Comparison of ENCODE assay signal across 2 cellular contexts in the genomic region with DNA sequence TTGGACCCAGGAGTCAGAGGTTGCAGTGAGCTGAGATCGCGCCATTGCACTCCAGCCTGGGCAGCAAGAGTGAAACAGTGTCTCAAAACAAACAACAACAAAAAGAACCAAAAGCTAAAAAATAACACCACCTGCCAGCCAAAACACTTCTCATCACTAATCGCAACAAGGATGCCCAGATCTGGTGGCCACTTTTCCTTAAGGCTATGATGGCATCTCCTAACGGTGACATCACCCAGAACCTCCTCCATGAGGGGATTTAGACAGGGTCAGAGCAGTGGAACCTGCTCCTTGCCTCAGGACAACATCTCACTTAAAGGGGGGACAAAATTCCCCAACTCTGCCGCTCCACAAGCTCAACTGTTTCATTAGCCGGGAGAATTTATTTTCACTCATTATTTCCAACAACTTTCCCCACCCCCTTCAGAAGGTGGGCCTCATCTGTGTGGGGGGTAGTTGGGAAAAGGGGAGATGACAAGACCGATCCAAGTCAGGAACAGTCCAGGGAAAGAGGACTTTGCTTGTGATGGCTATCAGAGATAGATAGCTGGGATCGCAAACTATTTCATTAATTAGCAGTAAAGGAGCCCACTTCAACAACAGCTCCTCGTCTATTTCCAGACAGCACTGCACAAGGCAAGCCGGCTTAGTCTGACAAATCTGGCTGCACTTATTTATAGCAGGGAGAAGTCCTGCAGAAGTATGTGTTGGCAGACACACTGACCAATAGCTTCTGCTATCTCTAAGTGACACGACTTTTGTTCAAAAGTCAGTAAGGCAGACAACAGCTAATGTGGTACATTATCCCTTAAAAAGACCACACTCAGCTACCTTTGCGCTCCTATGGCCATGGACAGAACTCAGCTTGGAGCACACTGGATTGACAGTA.
TF ChIP-seq lines count a peak whose summit lies in the region.

No MANE protein-coding gene starts in this region.

TF ChIP-seq in A549, 52 proteins besides CTCF, POLR2A, EP300 and RAD21 (continued from another document):
- TF ChIP-seq, protein P1, sequence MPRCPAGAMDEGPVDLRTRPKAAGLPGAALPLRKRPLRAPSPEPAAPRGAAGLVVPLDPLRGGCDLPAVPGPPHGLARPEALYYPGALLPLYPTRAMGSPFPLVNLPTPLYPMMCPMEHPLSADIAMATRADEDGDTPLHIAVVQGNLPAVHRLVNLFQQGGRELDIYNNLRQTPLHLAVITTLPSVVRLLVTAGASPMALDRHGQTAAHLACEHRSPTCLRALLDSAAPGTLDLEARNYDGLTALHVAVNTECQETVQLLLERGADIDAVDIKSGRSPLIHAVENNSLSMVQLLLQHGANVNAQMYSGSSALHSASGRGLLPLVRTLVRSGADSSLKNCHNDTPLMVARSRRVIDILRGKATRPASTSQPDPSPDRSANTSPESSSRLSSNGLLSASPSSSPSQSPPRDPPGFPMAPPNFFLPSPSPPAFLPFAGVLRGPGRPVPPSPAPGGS (IDR thresholded peaks at IDR 0.05): no peak
- TF ChIP-seq ZFP36 (IDR thresholded peaks at IDR 0.05; ENCODE audit: borderline replicate concordance, partially characterized antibody) (no peak), MAZ (IDR thresholded peaks at IDR 0.05; ENCODE audit: borderline replicate concordance, low read depth, low read length) (no peak), GATA3 (IDR thresholded peaks at IDR 0.05; ENCODE audit: borderline replicate concordance) (no peak), CHD4 (IDR thresholded peaks at IDR 0.05; ENCODE audit: borderline replicate concordance) (no peak), RNF2 (IDR thresholded peaks at IDR 0.05; ENCODE audit: borderline replicate concordance, low read depth) (no peak)
TF ChIP-seq in A549: peak in this region for 0.

TF ChIP-seq in HEK293, 187 proteins besides CTCF, POLR2A, EP300 and RAD21 (continued from another document and continues in another):
- TF ChIP-seq, protein P2, sequence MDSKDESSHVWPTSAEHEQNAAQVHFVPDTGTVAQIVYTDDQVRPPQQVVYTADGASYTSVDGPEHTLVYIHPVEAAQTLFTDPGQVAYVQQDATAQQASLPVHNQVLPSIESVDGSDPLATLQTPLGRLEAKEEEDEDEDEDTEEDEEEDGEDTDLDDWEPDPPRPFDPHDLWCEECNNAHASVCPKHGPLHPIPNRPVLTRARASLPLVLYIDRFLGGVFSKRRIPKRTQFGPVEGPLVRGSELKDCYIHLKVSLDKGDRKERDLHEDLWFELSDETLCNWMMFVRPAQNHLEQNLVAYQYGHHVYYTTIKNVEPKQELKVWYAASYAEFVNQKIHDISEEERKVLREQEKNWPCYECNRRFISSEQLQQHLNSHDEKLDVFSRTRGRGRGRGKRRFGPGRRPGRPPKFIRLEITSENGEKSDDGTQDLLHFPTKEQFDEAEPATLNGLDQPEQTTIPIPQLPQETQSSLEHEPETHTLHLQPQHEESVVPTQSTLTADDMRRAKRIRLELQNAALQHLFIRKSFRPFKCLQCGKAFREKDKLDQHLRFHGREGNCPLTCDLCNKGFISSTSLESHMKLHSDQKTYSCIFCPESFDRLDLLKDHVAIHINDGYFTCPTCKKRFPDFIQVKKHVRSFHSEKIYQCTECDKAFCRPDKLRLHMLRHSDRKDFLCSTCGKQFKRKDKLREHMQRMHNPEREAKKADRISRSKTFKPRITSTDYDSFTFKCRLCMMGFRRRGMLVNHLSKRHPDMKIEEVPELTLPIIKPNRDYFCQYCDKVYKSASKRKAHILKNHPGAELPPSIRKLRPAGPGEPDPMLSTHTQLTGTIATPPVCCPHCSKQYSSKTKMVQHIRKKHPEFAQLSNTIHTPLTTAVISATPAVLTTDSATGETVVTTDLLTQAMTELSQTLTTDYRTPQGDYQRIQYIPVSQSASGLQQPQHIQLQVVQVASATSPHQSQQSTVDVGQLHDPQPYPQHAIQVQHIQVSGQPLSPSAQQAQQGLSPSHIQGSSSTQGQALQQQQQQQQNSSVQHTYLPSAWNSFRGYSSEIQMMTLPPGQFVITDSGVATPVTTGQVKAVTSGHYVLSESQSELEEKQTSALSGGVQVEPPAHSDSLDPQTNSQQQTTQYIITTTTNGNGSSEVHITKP (tag by site-specific recombination; IDR thresholded peaks at IDR 0.05): peak; percentile 71
- TF ChIP-seq ZNF404 (tag by site-specific recombination; IDR thresholded peaks at IDR 0.05) (no peak), ZNF169 (tag by site-specific recombination; IDR thresholded peaks at IDR 0.05) (no peak), ZNF600 (tag by site-specific recombination; IDR thresholded peaks at IDR 0.05) (peak; percentile 35), ZNF621 (tag by site-specific recombination; IDR thresholded peaks at IDR 0.05) (no peak), ZNF549 (tag by site-specific recombination; IDR thresholded peaks at IDR 0.05) (no peak), HOXA7 (CRISPR knock-in tag; IDR thresholded peaks at IDR 0.05; ENCODE audit: borderline replicate concordance) (no peak), ZNF341 (tag by site-specific recombination; IDR thresholded peaks at IDR 0.05; ENCODE audit: low read depth) (no peak), ZNF544 (tag by site-specific recombination; IDR thresholded peaks at IDR 0.05) (no peak), ZNF501 (tag by site-specific recombination; IDR thresholded peaks at IDR 0.05) (no peak; the same call in 1 of the 2 replicates), GLIS2 (tag by site-specific recombination; IDR thresholded peaks at IDR 0.05) (no peak), ZNF16 (tag by site-specific recombination; IDR thresholded peaks at IDR 0.05; ENCODE audit: low read depth) (no peak), ZNF530 (tag by site-specific recombination; IDR thresholded peaks at IDR 0.05; ENCODE audit: low read depth) (no peak), ZNF776 (tag by site-specific recombination; IDR thresholded peaks at IDR 0.05; ENCODE audit: borderline replicate concordance) (no peak), ZBTB1 (tag by site-specific recombination; IDR thresholded peaks at IDR 0.05) (no peak), ZNF791 (tag by site-specific recombination; IDR thresholded peaks at IDR 0.05) (no peak), ZNF266 (tag by site-specific recombination; IDR thresholded peaks at IDR 0.05; ENCODE audit: low read depth) (no peak)
- TF ChIP-seq, protein P3, sequence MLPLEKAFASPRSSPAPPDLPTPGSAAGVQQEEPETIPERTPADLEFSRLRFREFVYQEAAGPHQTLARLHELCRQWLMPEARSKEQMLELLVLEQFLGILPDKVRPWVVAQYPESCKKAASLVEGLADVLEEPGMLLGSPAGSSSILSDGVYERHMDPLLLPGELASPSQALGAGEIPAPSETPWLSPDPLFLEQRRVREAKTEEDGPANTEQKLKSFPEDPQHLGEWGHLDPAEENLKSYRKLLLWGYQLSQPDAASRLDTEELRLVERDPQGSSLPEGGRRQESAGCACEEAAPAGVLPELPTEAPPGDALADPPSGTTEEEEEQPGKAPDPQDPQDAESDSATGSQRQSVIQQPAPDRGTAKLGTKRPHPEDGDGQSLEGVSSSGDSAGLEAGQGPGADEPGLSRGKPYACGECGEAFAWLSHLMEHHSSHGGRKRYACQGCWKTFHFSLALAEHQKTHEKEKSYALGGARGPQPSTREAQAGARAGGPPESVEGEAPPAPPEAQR (tag by site-specific recombination; IDR thresholded peaks at IDR 0.05): no peak
- TF ChIP-seq, protein P4, sequence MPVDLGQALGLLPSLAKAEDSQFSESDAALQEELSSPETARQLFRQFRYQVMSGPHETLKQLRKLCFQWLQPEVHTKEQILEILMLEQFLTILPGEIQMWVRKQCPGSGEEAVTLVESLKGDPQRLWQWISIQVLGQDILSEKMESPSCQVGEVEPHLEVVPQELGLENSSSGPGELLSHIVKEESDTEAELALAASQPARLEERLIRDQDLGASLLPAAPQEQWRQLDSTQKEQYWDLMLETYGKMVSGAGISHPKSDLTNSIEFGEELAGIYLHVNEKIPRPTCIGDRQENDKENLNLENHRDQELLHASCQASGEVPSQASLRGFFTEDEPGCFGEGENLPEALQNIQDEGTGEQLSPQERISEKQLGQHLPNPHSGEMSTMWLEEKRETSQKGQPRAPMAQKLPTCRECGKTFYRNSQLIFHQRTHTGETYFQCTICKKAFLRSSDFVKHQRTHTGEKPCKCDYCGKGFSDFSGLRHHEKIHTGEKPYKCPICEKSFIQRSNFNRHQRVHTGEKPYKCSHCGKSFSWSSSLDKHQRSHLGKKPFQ (tag by site-specific recombination; IDR thresholded peaks at IDR 0.05): no peak
- TF ChIP-seq, protein P5, sequence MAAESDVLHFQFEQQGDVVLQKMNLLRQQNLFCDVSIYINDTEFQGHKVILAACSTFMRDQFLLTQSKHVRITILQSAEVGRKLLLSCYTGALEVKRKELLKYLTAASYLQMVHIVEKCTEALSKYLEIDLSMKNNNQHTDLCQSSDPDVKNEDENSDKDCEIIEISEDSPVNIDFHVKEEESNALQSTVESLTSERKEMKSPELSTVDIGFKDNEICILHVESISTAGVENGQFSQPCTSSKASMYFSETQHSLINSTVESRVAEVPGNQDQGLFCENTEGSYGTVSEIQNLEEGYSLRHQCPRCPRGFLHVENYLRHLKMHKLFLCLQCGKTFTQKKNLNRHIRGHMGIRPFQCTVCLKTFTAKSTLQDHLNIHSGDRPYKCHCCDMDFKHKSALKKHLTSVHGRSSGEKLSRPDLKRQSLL (tag by site-specific recombination; IDR thresholded peaks at IDR 0.05): no peak
- TF ChIP-seq, protein P6, sequence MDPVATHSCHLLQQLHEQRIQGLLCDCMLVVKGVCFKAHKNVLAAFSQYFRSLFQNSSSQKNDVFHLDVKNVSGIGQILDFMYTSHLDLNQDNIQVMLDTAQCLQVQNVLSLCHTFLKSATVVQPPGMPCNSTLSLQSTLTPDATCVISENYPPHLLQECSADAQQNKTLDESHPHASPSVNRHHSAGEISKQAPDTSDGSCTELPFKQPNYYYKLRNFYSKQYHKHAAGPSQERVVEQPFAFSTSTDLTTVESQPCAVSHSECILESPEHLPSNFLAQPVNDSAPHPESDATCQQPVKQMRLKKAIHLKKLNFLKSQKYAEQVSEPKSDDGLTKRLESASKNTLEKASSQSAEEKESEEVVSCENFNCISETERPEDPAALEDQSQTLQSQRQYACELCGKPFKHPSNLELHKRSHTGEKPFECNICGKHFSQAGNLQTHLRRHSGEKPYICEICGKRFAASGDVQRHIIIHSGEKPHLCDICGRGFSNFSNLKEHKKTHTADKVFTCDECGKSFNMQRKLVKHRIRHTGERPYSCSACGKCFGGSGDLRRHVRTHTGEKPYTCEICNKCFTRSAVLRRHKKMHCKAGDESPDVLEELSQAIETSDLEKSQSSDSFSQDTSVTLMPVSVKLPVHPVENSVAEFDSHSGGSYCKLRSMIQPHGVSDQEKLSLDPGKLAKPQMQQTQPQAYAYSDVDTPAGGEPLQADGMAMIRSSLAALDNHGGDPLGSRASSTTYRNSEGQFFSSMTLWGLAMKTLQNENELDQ (tag by site-specific recombination; IDR thresholded peaks at IDR 0.05; ENCODE audit: low read depth): no peak
- TF ChIP-seq, protein P7, sequence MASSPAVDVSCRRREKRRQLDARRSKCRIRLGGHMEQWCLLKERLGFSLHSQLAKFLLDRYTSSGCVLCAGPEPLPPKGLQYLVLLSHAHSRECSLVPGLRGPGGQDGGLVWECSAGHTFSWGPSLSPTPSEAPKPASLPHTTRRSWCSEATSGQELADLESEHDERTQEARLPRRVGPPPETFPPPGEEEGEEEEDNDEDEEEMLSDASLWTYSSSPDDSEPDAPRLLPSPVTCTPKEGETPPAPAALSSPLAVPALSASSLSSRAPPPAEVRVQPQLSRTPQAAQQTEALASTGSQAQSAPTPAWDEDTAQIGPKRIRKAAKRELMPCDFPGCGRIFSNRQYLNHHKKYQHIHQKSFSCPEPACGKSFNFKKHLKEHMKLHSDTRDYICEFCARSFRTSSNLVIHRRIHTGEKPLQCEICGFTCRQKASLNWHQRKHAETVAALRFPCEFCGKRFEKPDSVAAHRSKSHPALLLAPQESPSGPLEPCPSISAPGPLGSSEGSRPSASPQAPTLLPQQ (tag by site-specific recombination; IDR thresholded peaks at IDR 0.05): peak; percentile 54; the same call in 1 of the 2 replicates
- TF ChIP-seq, protein P8, sequence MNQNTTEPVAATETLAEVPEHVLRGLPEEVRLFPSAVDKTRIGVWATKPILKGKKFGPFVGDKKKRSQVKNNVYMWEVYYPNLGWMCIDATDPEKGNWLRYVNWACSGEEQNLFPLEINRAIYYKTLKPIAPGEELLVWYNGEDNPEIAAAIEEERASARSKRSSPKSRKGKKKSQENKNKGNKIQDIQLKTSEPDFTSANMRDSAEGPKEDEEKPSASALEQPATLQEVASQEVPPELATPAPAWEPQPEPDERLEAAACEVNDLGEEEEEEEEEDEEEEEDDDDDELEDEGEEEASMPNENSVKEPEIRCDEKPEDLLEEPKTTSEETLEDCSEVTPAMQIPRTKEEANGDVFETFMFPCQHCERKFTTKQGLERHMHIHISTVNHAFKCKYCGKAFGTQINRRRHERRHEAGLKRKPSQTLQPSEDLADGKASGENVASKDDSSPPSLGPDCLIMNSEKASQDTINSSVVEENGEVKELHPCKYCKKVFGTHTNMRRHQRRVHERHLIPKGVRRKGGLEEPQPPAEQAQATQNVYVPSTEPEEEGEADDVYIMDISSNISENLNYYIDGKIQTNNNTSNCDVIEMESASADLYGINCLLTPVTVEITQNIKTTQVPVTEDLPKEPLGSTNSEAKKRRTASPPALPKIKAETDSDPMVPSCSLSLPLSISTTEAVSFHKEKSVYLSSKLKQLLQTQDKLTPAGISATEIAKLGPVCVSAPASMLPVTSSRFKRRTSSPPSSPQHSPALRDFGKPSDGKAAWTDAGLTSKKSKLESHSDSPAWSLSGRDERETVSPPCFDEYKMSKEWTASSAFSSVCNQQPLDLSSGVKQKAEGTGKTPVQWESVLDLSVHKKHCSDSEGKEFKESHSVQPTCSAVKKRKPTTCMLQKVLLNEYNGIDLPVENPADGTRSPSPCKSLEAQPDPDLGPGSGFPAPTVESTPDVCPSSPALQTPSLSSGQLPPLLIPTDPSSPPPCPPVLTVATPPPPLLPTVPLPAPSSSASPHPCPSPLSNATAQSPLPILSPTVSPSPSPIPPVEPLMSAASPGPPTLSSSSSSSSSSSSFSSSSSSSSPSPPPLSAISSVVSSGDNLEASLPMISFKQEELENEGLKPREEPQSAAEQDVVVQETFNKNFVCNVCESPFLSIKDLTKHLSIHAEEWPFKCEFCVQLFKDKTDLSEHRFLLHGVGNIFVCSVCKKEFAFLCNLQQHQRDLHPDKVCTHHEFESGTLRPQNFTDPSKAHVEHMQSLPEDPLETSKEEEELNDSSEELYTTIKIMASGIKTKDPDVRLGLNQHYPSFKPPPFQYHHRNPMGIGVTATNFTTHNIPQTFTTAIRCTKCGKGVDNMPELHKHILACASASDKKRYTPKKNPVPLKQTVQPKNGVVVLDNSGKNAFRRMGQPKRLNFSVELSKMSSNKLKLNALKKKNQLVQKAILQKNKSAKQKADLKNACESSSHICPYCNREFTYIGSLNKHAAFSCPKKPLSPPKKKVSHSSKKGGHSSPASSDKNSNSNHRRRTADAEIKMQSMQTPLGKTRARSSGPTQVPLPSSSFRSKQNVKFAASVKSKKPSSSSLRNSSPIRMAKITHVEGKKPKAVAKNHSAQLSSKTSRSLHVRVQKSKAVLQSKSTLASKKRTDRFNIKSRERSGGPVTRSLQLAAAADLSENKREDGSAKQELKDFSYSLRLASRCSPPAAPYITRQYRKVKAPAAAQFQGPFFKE (tag by site-specific recombination; IDR thresholded peaks at IDR 0.05; ENCODE audit: borderline replicate concordance): no peak
- TF ChIP-seq, protein P9, sequence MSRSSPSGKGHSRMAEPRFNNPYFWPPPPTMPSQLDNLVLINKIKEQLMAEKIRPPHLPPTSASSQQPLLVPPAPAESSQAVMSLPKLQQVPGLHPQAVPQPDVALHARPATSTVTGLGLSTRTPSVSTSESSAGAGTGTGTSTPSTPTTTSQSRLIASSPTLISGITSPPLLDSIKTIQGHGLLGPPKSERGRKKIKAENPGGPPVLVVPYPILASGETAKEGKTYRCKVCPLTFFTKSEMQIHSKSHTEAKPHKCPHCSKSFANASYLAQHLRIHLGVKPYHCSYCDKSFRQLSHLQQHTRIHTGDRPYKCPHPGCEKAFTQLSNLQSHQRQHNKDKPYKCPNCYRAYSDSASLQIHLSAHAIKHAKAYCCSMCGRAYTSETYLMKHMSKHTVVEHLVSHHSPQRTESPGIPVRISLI (tag by site-specific recombination; IDR thresholded peaks at IDR 0.05): no peak
